In the genomic region with DNA sequence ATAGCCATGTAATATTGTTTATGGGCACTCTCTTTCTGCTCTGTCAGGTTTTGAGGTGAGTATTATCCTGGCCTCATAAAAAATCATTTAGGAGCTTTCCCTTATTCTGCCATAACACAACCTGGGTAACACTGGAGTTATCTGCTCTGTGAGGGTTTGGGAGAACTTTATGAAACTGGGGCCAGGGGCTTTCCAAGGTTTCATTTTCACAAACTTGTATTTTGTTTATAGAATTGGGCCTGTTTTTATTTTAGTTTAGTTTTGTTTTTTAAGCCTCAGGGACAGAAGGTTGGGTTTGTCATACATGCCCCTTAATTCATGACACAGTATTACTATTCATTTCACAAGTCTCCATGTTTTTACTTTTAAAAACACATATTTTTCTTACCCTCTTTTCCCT, we compare ENCODE assay signal across 17 cellular contexts.
DNase-seq lines count a peak whose midpoint lies in the region; ATAC-seq and TF ChIP-seq lines count a peak whose summit lies in the region.
"Had no signal": no experiment of that assay in that cellular context is flagged by ENCODE, and none has a peak within 500 bp of the region (broad histone marks: within the 10 kb centered on the region; RNA-seq: fewer than 3 reads in every experiment).

No MANE protein-coding gene starts in this region.

- H3K4me3 ChIP-seq in neural progenitor cell (no peak overlapping the region), PC-9 (no peak overlapping the region)
- H3K4me3 ChIP-seq in CD4-positive, alpha-beta memory T cell (ENCODE audit: low read length in 2 of 2), result no peak overlapping the region

- intact Hi-C loops in CD4-positive, alpha-beta memory T cell (cut with micrococcal nuclease), result no loop called here
- intact Hi-C loops in PC-9 (cut with micrococcal nuclease; ENCODE audit: unreplicated experiment), result no loop called here

- H3K36me3 ChIP-seq in neural progenitor cell (no peaks in the 10 kb centered on the region), PC-9 (ENCODE audit: low read depth) (no peaks in the 10 kb centered on the region)
- H3K36me3 ChIP-seq in CD4-positive, alpha-beta memory T cell (ENCODE audit: insufficient read depth, low read length), result no peaks in the 10 kb centered on the region

- no peaks in the 10 kb centered on the region for H3K27me3 Mint-ChIP-seq in activated T-cell treated with anti-CD3 and anti-CD28 coated beads, Interleukin-2, amount 50 U/mL, for 72 hours (ENCODE audit: low read depth)
- peaks cover 15% of the 10 kb centered on the region for H3K27me3 Mint-ChIP-seq in activated T-cell treated with anti-CD3 and anti-CD28 coated beads, Interleukin-2, amount 50 U/mL, for 24 hours
- H3K27me3 Mint-ChIP-seq in neural progenitor cell (ENCODE audit: insufficient read depth, low read depth), result peaks cover 2% of the 10 kb centered on the region
- H3K27me3 Mint-ChIP-seq in CD4-positive, alpha-beta memory T cell, result peaks cover 11 to 15% of the 10 kb centered on the region in 2 donors

- no peak overlapping the region for H3K9ac ChIP-seq in neural progenitor cell

- peaks cover 8% of the 10 kb centered on the region for H3K4me1 Mint-ChIP-seq in activated T-cell treated with anti-CD3 and anti-CD28 coated beads, Interleukin-2, amount 50 U/mL, for 72 hours (ENCODE audit: low read depth)
- H3K4me1 Mint-ChIP-seq in activated T-cell treated with anti-CD3 and anti-CD28 coated beads, Interleukin-2, amount 50 U/mL, for 24 hours (ENCODE audit: low read depth), result peaks cover 2% of the 10 kb centered on the region
- H3K4me1 Mint-ChIP-seq in neural progenitor cell, result peaks cover 6% of the 10 kb centered on the region
- H3K4me1 Mint-ChIP-seq in CD4-positive, alpha-beta memory T cell, result peaks cover 0 to 4% (median 0%) of the 10 kb centered on the region in 4 donors

- H3K79me2 ChIP-seq in neural progenitor cell (ENCODE audit: low read depth) (no peaks in the 10 kb centered on the region), PC-9 (ENCODE audit: low read depth) (no peaks in the 10 kb centered on the region)

- no TSS peak for BruUV-seq in PC-9 (replicated peaks; lab: Mats Ljungman, UMichigan)

- ATAC-seq in activated T-cell treated with anti-CD3 and anti-CD28 coated beads, Interleukin-2, amount 50 U/mL, for 72 hours (replicated peaks in 1 of 2), result peak; percentile 23 to 37
- ATAC-seq in GM21723 (IDR thresholded peaks at IDR 0.05; ENCODE audit: unreplicated experiment) (peak; percentile 56), HG03342 (IDR thresholded peaks at IDR 0.05; ENCODE audit: unreplicated experiment) (peak; percentile 63)
- ATAC-seq: left colon had no signal

- H3K27me3 ChIP-seq in neural progenitor cell (no peaks in the 10 kb centered on the region), PC-9 (ENCODE audit: insufficient read depth, low read depth) (no peaks in the 10 kb centered on the region)
- no peaks in the 10 kb centered on the region for H3K27me3 ChIP-seq in CD4-positive, alpha-beta memory T cell (ENCODE audit: insufficient read depth, low read length)

- CTCF ChIA-PET in CD4-positive, alpha-beta memory T cell (lab: Charles Lee; ENCODE audit: partially characterized antibody), result no interaction called here
- CTCF ChIA-PET in PC-9 (lab: Charles Lee), result no interaction called here

- H4K20me1 ChIP-seq in neural progenitor cell (ENCODE audit: low read depth) (no peaks in the 10 kb centered on the region), PC-9 (ENCODE audit: insufficient read depth) (no peaks in the 10 kb centered on the region)

- no peaks in the 10 kb centered on the region for H3K4me1 ChIP-seq in neural progenitor cell
- H3K4me1 ChIP-seq in CD4-positive, alpha-beta memory T cell (ENCODE audit: insufficient read depth, low read length), result no peaks in the 10 kb centered on the region
- H3K4me1 ChIP-seq in PC-9 (replicated peaks; ENCODE audit: insufficient read depth), result no peaks in the 10 kb centered on the region

- H3K9me3 ChIP-seq in neural progenitor cell (ENCODE audit: low read depth) (no peaks in the 10 kb centered on the region), PC-9 (ENCODE audit: insufficient read depth, low read depth) (0 out of 2 replicates have a peak, but pooled peaks cover 4% of the 10 kb centered on the region)
- H3K9me3 ChIP-seq in CD4-positive, alpha-beta memory T cell (ENCODE audit: control insufficient read depth in 1 of 2, low read length in 2 of 2), result no peaks in the 10 kb centered on the region

- H3K9me3 Mint-ChIP-seq in activated T-cell treated with anti-CD3 and anti-CD28 coated beads, Interleukin-2, amount 50 U/mL, for 72 hours, result no peaks in the 10 kb centered on the region
- no peaks in the 10 kb centered on the region for H3K9me3 Mint-ChIP-seq in activated T-cell treated with anti-CD3 and anti-CD28 coated beads, Interleukin-2, amount 50 U/mL, for 24 hours
- H3K9me3 Mint-ChIP-seq in neural progenitor cell, result no peaks in the 10 kb centered on the region
- H3K9me3 Mint-ChIP-seq in CD4-positive, alpha-beta memory T cell, result peaks cover 0 to 2% (median 0%) of the 10 kb centered on the region in 8 donors

- no peak overlapping the region for H3K4me3 Mint-ChIP-seq in activated T-cell treated with anti-CD3 and anti-CD28 coated beads, Interleukin-2, amount 50 U/mL, for 72 hours
- H3K4me3 Mint-ChIP-seq in activated T-cell treated with anti-CD3 and anti-CD28 coated beads, Interleukin-2, amount 50 U/mL, for 24 hours, result no peak overlapping the region
- H3K4me3 Mint-ChIP-seq in neural progenitor cell, result no peak overlapping the region
- H3K4me3 Mint-ChIP-seq in CD4-positive, alpha-beta memory T cell, result no peak overlapping the region

- H3F3A ChIP-seq in neural progenitor cell (ENCODE audit: low read depth) (no peaks in the 10 kb centered on the region), PC-9 (ENCODE audit: insufficient read depth, low read depth) (no peaks in the 10 kb centered on the region; the same call in 1 of the 2 replicates)

- H3K27ac ChIP-seq in neural progenitor cell, result no peak overlapping the region
- H3K27ac ChIP-seq in CD4-positive, alpha-beta memory T cell (ENCODE audit: low read depth, low read length), result no peak overlapping the region
- H3K27ac ChIP-seq in PC-9, result no peak overlapping the region

- TF ChIP-seq CTCF in neural progenitor cell (IDR thresholded peaks at IDR 0.05), result no peak
- no peak for TF ChIP-seq CTCF in PC-9 (conservative IDR thresholded peaks at IDR 0.05)

- no peaks in the 10 kb centered on the region for H3K36me3 Mint-ChIP-seq in activated T-cell treated with anti-CD3 and anti-CD28 coated beads, Interleukin-2, amount 50 U/mL, for 72 hours (ENCODE audit: insufficient read depth in 2 of 2)
- no peaks in the 10 kb centered on the region for H3K36me3 Mint-ChIP-seq in activated T-cell treated with anti-CD3 and anti-CD28 coated beads, Interleukin-2, amount 50 U/mL, for 24 hours (ENCODE audit: low read depth)
- no peaks in the 10 kb centered on the region for H3K36me3 Mint-ChIP-seq in neural progenitor cell
- H3K36me3 Mint-ChIP-seq in CD4-positive, alpha-beta memory T cell, result no peaks in the 10 kb centered on the region

- H2AFZ ChIP-seq in neural progenitor cell (replicated peaks) (no peak overlapping the region), PC-9 (no peak overlapping the region)

- POLR2A ChIA-PET in CD4-positive, alpha-beta memory T cell (lab: Charles Lee; ENCODE audit: partially characterized antibody), result no interaction called here
- POLR2A ChIA-PET in PC-9 (lab: Charles Lee; ENCODE audit: unreplicated experiment), result no interaction called here

- no peak overlapping the region for H3K4me2 ChIP-seq in neural progenitor cell
- H3K4me2 ChIP-seq in PC-9, result no peak overlapping the region

- H3K9me2 ChIP-seq in PC-9 (ENCODE audit: insufficient read depth), result no peaks in the 10 kb centered on the region; the same call in 1 of the 2 replicates

- H3K27ac Mint-ChIP-seq in activated T-cell treated with anti-CD3 and anti-CD28 coated beads, Interleukin-2, amount 50 U/mL, for 72 hours, result no peak overlapping the region
- no peak overlapping the region for H3K27ac Mint-ChIP-seq in activated T-cell treated with anti-CD3 and anti-CD28 coated beads, Interleukin-2, amount 50 U/mL, for 24 hours
- peak overlapping the region; percentile 28 for H3K27ac Mint-ChIP-seq in neural progenitor cell
- H3K27ac Mint-ChIP-seq in CD4-positive, alpha-beta memory T cell, result no peak overlapping the region

- DNase-seq in activated T-cell treated with anti-CD3 and anti-CD28 coated beads, Interleukin-2, amount 50 U/mL, for 72 hours, result no peak
- DNase-seq in activated T-cell treated with anti-CD3 and anti-CD28 coated beads, Interleukin-2, amount 50 U/mL, for 24 hours, result no peak
- DNase-seq in neural progenitor cell (ENCODE audit: low spot score) (no peak), PC-9 (no peak)
- DNase-seq in activated CD4-positive, CD25-positive, alpha-beta regulatory T cell (lab: John Stamatoyannopoulos, UW), result no peak
- no peak for DNase-seq in CD4-positive, alpha-beta memory T cell
- DNase-seq: DMS79; effector memory CD4-positive, alpha-beta T cell; hypothalamus; left colon; NCI-H446; posterior cingulate gyrus; SHP77 treated with DMSO at 0.1 percent for 48 hours; small intestine; T-helper 9 cell had no signal
